ENCODE assay signal across 13 cellular contexts in genomic region chr17:57557363-57557762, GRCh38.
A peak's percentile ranks its signal among the peaks of the same experiment; 100 is the strongest.
DNase-seq lines count a peak whose midpoint lies in the region; ATAC-seq and TF ChIP-seq lines count a peak whose summit lies in the region.
"Had no signal": no experiment of that assay in that cellular context is flagged by ENCODE, and none has a peak within 500 bp of the region (broad histone marks: within the 10 kb centered on the region; RNA-seq: fewer than 3 reads in every experiment).

No MANE protein-coding gene starts in this region.

- H3K4me1 ChIP-seq in DND-41 (ENCODE audit: insufficient read depth, low read length) = peaks cover 77% of the 10 kb centered on the region
- H3K4me1 ChIP-seq in RWPE2 (ENCODE audit: insufficient read depth, poor library complexity, severe bottlenecking) = peaks cover 12% of the 10 kb centered on the region
- H3K4me1 ChIP-seq in psoas muscle = peaks cover 47% of the 10 kb centered on the region

- no peak for TF ChIP-seq CTCF in DND-41 (IDR thresholded peaks at IDR 0.05; ENCODE audit: borderline replicate concordance, extremely low read depth, low read length, poor library complexity, severe bottlenecking)
- no peak for TF ChIP-seq CTCF in RWPE2 (IDR thresholded peaks at IDR 0.05; ENCODE audit: poor library complexity, severe bottlenecking)
- TF ChIP-seq CTCF in glutamatergic neuron (IDR thresholded peaks at IDR 0.05; ENCODE audit: partially characterized antibody, unreplicated experiment) = no peak
- TF ChIP-seq CTCF in psoas muscle (IDR thresholded peaks at IDR 0.05) = no peak
- TF ChIP-seq CTCF in brain microvascular endothelial cell (IDR thresholded peaks at IDR 0.05; ENCODE audit: low read depth, low read length, missing control alignments) = no peak

- WGBS in psoas muscle, 3 donors = 73 to 84% (median 76%) methylated on average over 4 of the region's 4 CpGs

- H3K36me3 Mint-ChIP-seq in glutamatergic neuron (ENCODE audit: unreplicated experiment) = no peaks in the 10 kb centered on the region
- peaks cover 2% of the 10 kb centered on the region for H3K36me3 Mint-ChIP-seq in activated CD8-positive, alpha-beta T cell treated with anti-CD3 and anti-CD28 coated beads, Interleukin-2, amount 10 ng/mL, durations not matched to agents 7 days and 5 days (ENCODE audit: low read depth)
- no peaks in the 10 kb centered on the region for H3K36me3 Mint-ChIP-seq in activated CD8-positive, alpha-beta memory T cell treated with anti-CD3 and anti-CD28 coated beads, Interleukin-2, amount 10 ng/mL, durations not matched to agents 7 days and 5 days

- H3K4me2 ChIP-seq in DND-41 (ENCODE audit: insufficient read depth, low read length) = no peak overlapping the region

- peaks cover 73% of the 10 kb centered on the region for H3K4me1 Mint-ChIP-seq in glutamatergic neuron (ENCODE audit: low read depth, unreplicated experiment)
- H3K4me1 Mint-ChIP-seq in activated CD8-positive, alpha-beta T cell treated with anti-CD3 and anti-CD28 coated beads, Interleukin-2, amount 10 ng/mL, durations not matched to agents 7 days and 5 days (ENCODE audit: low read depth) = peaks cover 20% of the 10 kb centered on the region
- H3K4me1 Mint-ChIP-seq in activated CD8-positive, alpha-beta memory T cell treated with anti-CD3 and anti-CD28 coated beads, Interleukin-2, amount 10 ng/mL, durations not matched to agents 7 days and 5 days = peaks cover 4% of the 10 kb centered on the region

- H3K27ac ChIP-seq in DND-41 (ENCODE audit: low read length) = peak overlapping the region; percentile 98
- H3K27ac ChIP-seq in RWPE2 (ENCODE audit: poor library complexity, severe bottlenecking) = peak overlapping the region; percentile 46
- H3K27ac ChIP-seq in psoas muscle = peak overlapping the region; percentile 41
- H3K27ac ChIP-seq in brain microvascular endothelial cell = no peak overlapping the region
- H3K27ac ChIP-seq: heart left ventricle had no signal

- DNase-seq in DND-41 (no peak), RWPE2 (ENCODE audit: low spot score) (no peak), glutamatergic neuron (no peak), psoas muscle (no peak), brain microvascular endothelial cell (no peak)
- no peak for DNase-seq in activated CD8-positive, alpha-beta T cell treated with anti-CD3 and anti-CD28 coated beads, Interleukin-2, amount 10 ng/mL, durations not matched to agents 7 days and 5 days
- no peak for DNase-seq in activated CD8-positive, alpha-beta memory T cell treated with anti-CD3 and anti-CD28 coated beads, Interleukin-2, amount 10 ng/mL, durations not matched to agents 7 days and 5 days
- DNase-seq: activated B cell treated with CpG ODN at 0.5 μM for 24 hours; heart left ventricle; left cardiac atrium; naive thymus-derived CD4-positive, alpha-beta T cell; OCI-M1 had no signal

- no peak overlapping the region for H3K4me3 Mint-ChIP-seq in glutamatergic neuron (ENCODE audit: unreplicated experiment)
- H3K4me3 Mint-ChIP-seq in activated CD8-positive, alpha-beta T cell treated with anti-CD3 and anti-CD28 coated beads, Interleukin-2, amount 10 ng/mL, durations not matched to agents 7 days and 5 days = no peak overlapping the region
- no peak overlapping the region for H3K4me3 Mint-ChIP-seq in activated CD8-positive, alpha-beta memory T cell treated with anti-CD3 and anti-CD28 coated beads, Interleukin-2, amount 10 ng/mL, durations not matched to agents 7 days and 5 days

- H3K9me3 Mint-ChIP-seq in glutamatergic neuron (ENCODE audit: unreplicated experiment) = peaks cover 24% of the 10 kb centered on the region
- H3K9me3 Mint-ChIP-seq in activated CD8-positive, alpha-beta T cell treated with anti-CD3 and anti-CD28 coated beads, Interleukin-2, amount 10 ng/mL, durations not matched to agents 7 days and 5 days (ENCODE audit: insufficient read depth) = no peaks in the 10 kb centered on the region
- no peaks in the 10 kb centered on the region for H3K9me3 Mint-ChIP-seq in activated CD8-positive, alpha-beta memory T cell treated with anti-CD3 and anti-CD28 coated beads, Interleukin-2, amount 10 ng/mL, durations not matched to agents 7 days and 5 days (ENCODE audit: low read depth)
- H3K9me3 Mint-ChIP-seq: activated B cell treated with CpG ODN at 0.5 μM for 24 hours had no signal

- POLR2A ChIA-PET in activated CD8-positive, alpha-beta T cell treated with anti-CD3 and anti-CD28 coated beads, Interleukin-2, amount 10 ng/mL, durations not matched to agents 7 days and 5 days (lab: Charles Lee) = no interaction called here

- ATAC-seq in DND-41 (ENCODE audit: insufficient read depth, low read depth) = no peak
- peak; percentile 24 for ATAC-seq in RWPE2 (ENCODE audit: low read depth)
- ATAC-seq in psoas muscle = no peak
- ATAC-seq in GM19452 (IDR thresholded peaks at IDR 0.05; ENCODE audit: unreplicated experiment) = no peak
- no peak for ATAC-seq in activated CD8-positive, alpha-beta T cell treated with anti-CD3 and anti-CD28 coated beads, Interleukin-2, amount 10 ng/mL, durations not matched to agents 7 days and 5 days
- no peak for ATAC-seq in activated CD8-positive, alpha-beta memory T cell treated with anti-CD3 and anti-CD28 coated beads, Interleukin-2, amount 10 ng/mL, durations not matched to agents 7 days and 5 days
- ATAC-seq: heart left ventricle; naive thymus-derived CD4-positive, alpha-beta T cell had no signal

- H3K9me3 ChIP-seq in DND-41 (ENCODE audit: insufficient read depth, low read length, severe bottlenecking) = no peaks in the 10 kb centered on the region
- no peaks in the 10 kb centered on the region for H3K9me3 ChIP-seq in RWPE2 (ENCODE audit: severe bottlenecking)
- H3K9me3 ChIP-seq in psoas muscle = no peaks in the 10 kb centered on the region
- H3K9me3 ChIP-seq: heart left ventricle had no signal

- H2AFZ ChIP-seq in DND-41 (ENCODE audit: low read depth, low read length) = no peak overlapping the region

- CTCF ChIA-PET in activated CD8-positive, alpha-beta T cell treated with anti-CD3 and anti-CD28 coated beads, Interleukin-2, amount 10 ng/mL, durations not matched to agents 7 days and 5 days (lab: Charles Lee) = interaction anchor here (0.9 to 1.8 kb wide), 3 partner anchors 40 to 276 kb away, joined by 3 to 6 read pairs (median 5); no protein-coding TSS in a partner anchor
- CTCF ChIA-PET in activated CD8-positive, alpha-beta memory T cell treated with anti-CD3 and anti-CD28 coated beads, Interleukin-2, amount 10 ng/mL, durations not matched to agents 7 days and 5 days (lab: Charles Lee) = no interaction called here

- no peak overlapping the region for H3K9ac ChIP-seq in DND-41 (ENCODE audit: low read depth, low read length)

- intact Hi-C loops in psoas muscle (cut with DNase I) = no loop called here

- H3K27me3 Mint-ChIP-seq in glutamatergic neuron (ENCODE audit: unreplicated experiment) = peaks cover 13% of the 10 kb centered on the region
- no peaks in the 10 kb centered on the region for H3K27me3 Mint-ChIP-seq in activated CD8-positive, alpha-beta T cell treated with anti-CD3 and anti-CD28 coated beads, Interleukin-2, amount 10 ng/mL, durations not matched to agents 7 days and 5 days (ENCODE audit: low read depth)
- H3K27me3 Mint-ChIP-seq in activated CD8-positive, alpha-beta memory T cell treated with anti-CD3 and anti-CD28 coated beads, Interleukin-2, amount 10 ng/mL, durations not matched to agents 7 days and 5 days = no peaks in the 10 kb centered on the region
- H3K27me3 Mint-ChIP-seq: activated B cell treated with CpG ODN at 0.5 μM for 24 hours; naive thymus-derived CD4-positive, alpha-beta T cell had no signal

- peaks cover 100% of the 10 kb centered on the region for H3K79me2 ChIP-seq in DND-41 (ENCODE audit: insufficient read depth, low read length)

- in situ Hi-C loops in brain microvascular endothelial cell (cut with HindIII; ENCODE audit: low pct_ligation_motif_present, low sequenced_read_pairs) = no loop called here

- no peaks in the 10 kb centered on the region for H3K27me3 ChIP-seq in DND-41 (ENCODE audit: insufficient read depth, low read length, poor library complexity)
- H3K27me3 ChIP-seq in RWPE2 (ENCODE audit: insufficient read depth, poor library complexity, severe bottlenecking) = no peaks in the 10 kb centered on the region
- H3K27me3 ChIP-seq in psoas muscle (ENCODE audit: insufficient read depth in 3 of 3, low read length in 2 of 3) = no peaks in the 10 kb centered on the region
- no peaks in the 10 kb centered on the region for H3K27me3 ChIP-seq in brain microvascular endothelial cell (replicated peaks)
- H3K27me3 ChIP-seq: heart left ventricle had no signal

- no peak overlapping the region for H3K4me3 ChIP-seq in DND-41 (ENCODE audit: low read depth in 1 of 2, low read length in 2 of 2)
- no peak overlapping the region for H3K4me3 ChIP-seq in RWPE2 (ENCODE audit: severe bottlenecking)
- H3K4me3 ChIP-seq in psoas muscle = no peak overlapping the region
- no peak overlapping the region for H3K4me3 ChIP-seq in brain microvascular endothelial cell (ENCODE audit: low read depth, low read length)
- H3K4me3 ChIP-seq: heart left ventricle had no signal

- H3K36me3 ChIP-seq in DND-41 (ENCODE audit: insufficient read depth, low read length) (peaks cover 95% of the 10 kb centered on the region), RWPE2 (ENCODE audit: low read depth) (no peaks in the 10 kb centered on the region), psoas muscle (ENCODE audit: insufficient read depth in 1 of 2, low read depth in 1 of 2) (no peaks in the 10 kb centered on the region), brain microvascular endothelial cell (replicated peaks) (no peaks in the 10 kb centered on the region)
- H3K36me3 ChIP-seq: heart left ventricle had no signal

- H3K27ac Mint-ChIP-seq in glutamatergic neuron (ENCODE audit: unreplicated experiment) = peak overlapping the region; percentile 52
- H3K27ac Mint-ChIP-seq in activated CD8-positive, alpha-beta T cell treated with anti-CD3 and anti-CD28 coated beads, Interleukin-2, amount 10 ng/mL, durations not matched to agents 7 days and 5 days = no peak overlapping the region
- H3K27ac Mint-ChIP-seq in activated CD8-positive, alpha-beta memory T cell treated with anti-CD3 and anti-CD28 coated beads, Interleukin-2, amount 10 ng/mL, durations not matched to agents 7 days and 5 days = no peak overlapping the region
- H3K27ac Mint-ChIP-seq: activated B cell treated with CpG ODN at 0.5 μM for 24 hours had no signal

- no peaks in the 10 kb centered on the region; the same call in none of the 2 replicates for H4K20me1 ChIP-seq in DND-41 (ENCODE audit: insufficient read depth, low read length)
